Comparison of ENCODE assay signal across 8 cellular contexts in genomic region chr7:128427289-128427891, GRCh38. TPM values are rescaled to one million over a fixed set of nuclear protein-coding genes. Genes with fewer than 3 reads are reported as not detected.
DNase-seq lines count a peak whose midpoint lies in the region; ATAC-seq lines count a peak whose summit lies in the region.

No MANE protein-coding gene starts in this region.

- H3K27me3 Mint-ChIP-seq in activated naive CD4-positive, alpha-beta T cell treated with anti-CD3 and anti-CD28 coated beads for 36 hours (ENCODE audit: low read depth), result peaks cover 3% of the 10 kb centered on the region

- DNase-seq in activated naive CD4-positive, alpha-beta T cell treated with anti-CD3 and anti-CD28 coated beads for 36 hours, result peak; percentile 22
- no peak for DNase-seq in activated naive CD4-positive, alpha-beta T cell treated with anti-CD3 and anti-CD28 coated beads, Interleukin-2, amount 50 U/mL, for 16 hours
- peak; percentile 28 for DNase-seq in HuH-7 (ENCODE audit: low spot score)
- peak; percentile 74 for DNase-seq in OCI-M1 (lab: John Stamatoyannopoulos, UW)
- peak; percentile 67 for DNase-seq in dedifferentiated amniotic fluid mesenchymal stem cell (ENCODE audit: extremely low spot score)
- DNase-seq in medulla oblongata (ENCODE audit: extremely low spot score), result peak; percentile 81
- DNase-seq in NCI-H524 treated with DMSO at 0.1 percent for 48 hours (lab: John Stamatoyannopoulos, UW), result no peak

- H3K4me3 Mint-ChIP-seq in activated naive CD4-positive, alpha-beta T cell treated with anti-CD3 and anti-CD28 coated beads for 36 hours, result no peak overlapping the region

- no peaks in the 10 kb centered on the region for H3K4me1 Mint-ChIP-seq in activated naive CD4-positive, alpha-beta T cell treated with anti-CD3 and anti-CD28 coated beads for 36 hours (ENCODE audit: low read depth)

- H3K27ac Mint-ChIP-seq in activated naive CD4-positive, alpha-beta T cell treated with anti-CD3 and anti-CD28 coated beads for 36 hours, result no peak overlapping the region

- no peaks in the 10 kb centered on the region for H3K36me3 Mint-ChIP-seq in activated naive CD4-positive, alpha-beta T cell treated with anti-CD3 and anti-CD28 coated beads for 36 hours (ENCODE audit: low read depth)

- CTCF ChIA-PET in activated naive CD4-positive, alpha-beta T cell treated with anti-CD3 and anti-CD28 coated beads for 36 hours (lab: Charles Lee), result interaction anchor here (0.7 to 9.6 kb wide), 28 partner anchors 11 to 456 kb away, joined by 3 to 251 read pairs (median 9); partner anchors contain the start of genes HILPDA, IMPDH1, METTL2B and RBM28

- H3K9me3 Mint-ChIP-seq in activated naive CD4-positive, alpha-beta T cell treated with anti-CD3 and anti-CD28 coated beads for 36 hours, result no peaks in the 10 kb centered on the region

- ATAC-seq in HG03469 (IDR thresholded peaks at IDR 0.05; ENCODE audit: unreplicated experiment), result no peak

- intact Hi-C loops in activated naive CD4-positive, alpha-beta T cell treated with anti-CD3 and anti-CD28 coated beads for 36 hours (cut with micrococcal nuclease), result loop anchor here (1.0 to 5.0 kb wide), 4 partner anchors 28 to 455 kb away; partner anchors contain the start of gene HILPDA

RNA-seq across cellular contexts. Expression of gene IMPDH1, which starts 17.6 kb away (rescaled TPM):
- total RNA-seq in activated naive CD4-positive, alpha-beta T cell treated with anti-CD3 and anti-CD28 coated beads for 36 hours, result 10 to 100 TPM; 44.3 to 45.9 TPM

RNA-seq across cellular contexts. Expression of gene HILPDA, which starts 28.3 kb away (rescaled TPM):
- 10 to 100 TPM; 12.4 to 13.6 TPM for total RNA-seq in activated naive CD4-positive, alpha-beta T cell treated with anti-CD3 and anti-CD28 coated beads for 36 hours

RNA-seq across cellular contexts. Expression of gene METTL2B, which starts 49.2 kb away (rescaled TPM):
- total RNA-seq in activated naive CD4-positive, alpha-beta T cell treated with anti-CD3 and anti-CD28 coated beads for 36 hours, result 10 to 100 TPM; 35.9 to 36.2 TPM

Comparison
In these comparisons a context has a peak if more than half of its experiments do, and no peak if none do; other contexts are left out.
1. DNase-seq: peak in activated naive CD4-positive, alpha-beta T cell treated with anti-CD3 and anti-CD28 coated beads for 36 hours (single experiment), HuH-7 (single experiment), OCI-M1 (single experiment), dedifferentiated amniotic fluid mesenchymal stem cell (single experiment) and medulla oblongata (single experiment); none in activated naive CD4-positive, alpha-beta T cell treated with anti-CD3 and anti-CD28 coated beads, Interleukin-2, amount 50 U/mL, for 16 hours (single experiment) and NCI-H524 treated with DMSO at 0.1 percent for 48 hours (single experiment).